In genomic region chr13:23979361-23980159, GRCh38 we compare ENCODE assay signal across 8 cellular contexts.
DNase-seq lines count a peak whose midpoint lies in the region; ATAC-seq, FAIRE-seq and TF ChIP-seq lines count a peak whose summit lies in the region.

No MANE protein-coding gene starts in this region.

- H3K36me3 ChIP-seq in gastroesophageal sphincter (no peaks in the 10 kb centered on the region), neural cell (ENCODE audit: insufficient read depth, low read length) (no peaks in the 10 kb centered on the region), uterus (no peaks in the 10 kb centered on the region)

- H3K4me2 ChIP-seq in A549 (peak overlapping the region; percentile 91), neural cell (ENCODE audit: low read length) (peak overlapping the region; percentile 77)

- H3F3A ChIP-seq in neural cell (ENCODE audit: insufficient read depth, low read length, poor library complexity, severe bottlenecking): no peaks in the 10 kb centered on the region

- peaks cover 10% of the 10 kb centered on the region for H3K4me1 Mint-ChIP-seq in activated naive CD8-positive, alpha-beta T cell (ENCODE audit: low read depth)

- no peaks in the 10 kb centered on the region for H3K9me2 ChIP-seq in neural cell (ENCODE audit: insufficient read depth, low read length)

- TF ChIP-seq CTCF in A549 (IDR thresholded peaks at IDR 0.05) (no peak), gastroesophageal sphincter (IDR thresholded peaks at IDR 0.05) (no peak), neural cell (IDR thresholded peaks at IDR 0.05; ENCODE audit: poor library complexity, severe bottlenecking) (no peak), uterus (IDR thresholded peaks at IDR 0.05) (no peak)

- H3K27me3 ChIP-seq in gastroesophageal sphincter: no peaks in the 10 kb centered on the region
- no peaks in the 10 kb centered on the region for H3K27me3 ChIP-seq in neural cell (ENCODE audit: insufficient read depth, low read depth, low read length)
- H3K27me3 ChIP-seq in uterus: no peaks in the 10 kb centered on the region

- H3K27ac ChIP-seq in A549: peak overlapping the region in 1 of 2 experiments; percentile 44; a peak in 3 of 6 replicates
- H3K27ac ChIP-seq in gastroesophageal sphincter: peak overlapping the region in 3 of 4 donors; percentile 27 to 67 (median 59)
- H3K27ac ChIP-seq in neural cell (ENCODE audit: low read length): peak overlapping the region; percentile 69
- peak overlapping the region; percentile 60 to 71 for H3K27ac ChIP-seq in uterus

- H3K36me3 Mint-ChIP-seq in activated naive CD8-positive, alpha-beta T cell: no peaks in the 10 kb centered on the region

- DNase-seq in A549 (ENCODE audit: low read depth in 1 of 2, low spot score in 1 of 2): peak; percentile 4 to 15
- DNase-seq in GM12891 (ENCODE audit: insufficient read length, low spot score): peak; percentile 55
- peak; percentile 51 for DNase-seq in NCI-H69 (lab: John Stamatoyannopoulos, UW)
- DNase-seq in uterus: peak; percentile 79 to 80

- POLR2A ChIA-PET in A549 (lab: Yijun Ruan, JAX): no interaction called here

- peaks cover 10% of the 10 kb centered on the region for H3K79me2 ChIP-seq in neural cell (replicated peaks; ENCODE audit: insufficient read depth, low read length)

- H3K4me3 ChIP-seq in A549 (peak overlapping the region; percentile 40), gastroesophageal sphincter (peak overlapping the region; percentile 36 to 58), neural cell (ENCODE audit: low read length) (peak overlapping the region; percentile 93), uterus (peak overlapping the region; percentile 50 to 67)

- H4K20me1 ChIP-seq in neural cell (ENCODE audit: insufficient read depth): no peaks in the 10 kb centered on the region

- peak overlapping the region; percentile 63 for H2AFZ ChIP-seq in neural cell (ENCODE audit: low read depth, low read length)

- intact Hi-C loops in uterus (cut with DNase I; ENCODE audit: low total_unique reads): no loop called here

- TF ChIP-seq RAD21 in A549 (conservative IDR thresholded peaks at IDR 0.05 in 1 of 2, IDR thresholded peaks at IDR 0.05 in 1 of 2) (no peak), neural cell (conservative IDR thresholded peaks at IDR 0.05) (no peak)

- no peaks in the 10 kb centered on the region for H3K9me3 ChIP-seq in A549
- H3K9me3 ChIP-seq in gastroesophageal sphincter: no peaks in the 10 kb centered on the region
- H3K9me3 ChIP-seq in neural cell (ENCODE audit: low read length): no peaks in the 10 kb centered on the region
- no peaks in the 10 kb centered on the region for H3K9me3 ChIP-seq in uterus

- FAIRE-seq in A549 (lab: Jason Lieb, UNC): no peak
- peak; percentile 51 for FAIRE-seq in GM12891 (lab: Jason Lieb, UNC)

- 8% methylated on average over 17 of the region's 43 CpGs for WGBS in A549 (ENCODE audit: missing lambda C conversion rate)
- 3% methylated on average over 10 of the region's 43 CpGs; no CpG with 5 or more reads in 1 of the 2 donors for WGBS in gastroesophageal sphincter (ENCODE audit: low coverage in 1 of 2), 2 donors

- ATAC-seq in A549: peak; percentile 86 to 92
- peak; percentile 54 for ATAC-seq in HG02870 (IDR thresholded peaks at IDR 0.05; ENCODE audit: unreplicated experiment)
- peak; percentile 82 for ATAC-seq in gastroesophageal sphincter

- no peak for TF ChIP-seq POLR2A in A549 (IDR thresholded peaks at IDR 0.05; ENCODE audit: low read length)
- TF ChIP-seq POLR2A in GM12891 (IDR thresholded peaks at IDR 0.05; ENCODE audit: low read depth, low read length): no peak
- no peak for TF ChIP-seq POLR2A in gastroesophageal sphincter (IDR thresholded peaks at IDR 0.05)
- TF ChIP-seq POLR2A in uterus (IDR thresholded peaks at IDR 0.05): no peak

- peak overlapping the region; percentile 54 for H3K27ac Mint-ChIP-seq in activated naive CD8-positive, alpha-beta T cell

- H3K9me3 Mint-ChIP-seq in activated naive CD8-positive, alpha-beta T cell (ENCODE audit: low read depth): no peaks in the 10 kb centered on the region

- H3K4me3 Mint-ChIP-seq in activated naive CD8-positive, alpha-beta T cell: peak overlapping the region; percentile 91

- H3K9ac ChIP-seq in neural cell (ENCODE audit: low read length): peak overlapping the region; percentile 79

- CTCF ChIA-PET in A549 (lab: Yijun Ruan, JAX): interaction anchor here (0.6 kb wide), 1 partner anchor 447 kb away, joined by 3 read pairs; no protein-coding TSS in a partner anchor

- H3K4me1 ChIP-seq in A549 (no peaks in the 10 kb centered on the region), gastroesophageal sphincter (peaks cover 0 to 22% (median 0%) of the 10 kb centered on the region in 3 donors), uterus (no peaks in the 10 kb centered on the region)

- H3K27me3 Mint-ChIP-seq in activated naive CD8-positive, alpha-beta T cell: peaks cover 8% of the 10 kb centered on the region

- no peak for TF ChIP-seq EP300 in A549 (IDR thresholded peaks at IDR 0.05)
- no peak for TF ChIP-seq EP300 in gastroesophageal sphincter (IDR thresholded peaks at IDR 0.05)
- TF ChIP-seq EP300 in neural cell (conservative IDR thresholded peaks at IDR 0.05; ENCODE audit: poor library complexity, severe bottlenecking): no peak

TF ChIP-seq in A549, 52 proteins besides CTCF, POLR2A, EP300 and RAD21 (continues in another document):
- TF ChIP-seq RCOR1 (IDR thresholded peaks at IDR 0.05; ENCODE audit: low read depth, low read length) (no peak), RARB (CRISPR knock-in tag; IDR thresholded peaks at IDR 0.05) (no peak), HES2 (IDR thresholded peaks at IDR 0.05) (no peak), PBX3 (IDR thresholded peaks at IDR 0.05) (no peak), MAFK (IDR thresholded peaks at IDR 0.05; ENCODE audit: partially characterized antibody) (no peak), FOXS1 (CRISPR knock-in tag; IDR thresholded peaks at IDR 0.05) (no peak), EHMT2 (IDR thresholded peaks at IDR 0.05; ENCODE audit: low read depth) (no peak), NFE2L2 (conservative IDR thresholded peaks at IDR 0.05; ENCODE audit: low read length) (no peak)

TF ChIP-seq in GM12891, 5 proteins besides CTCF, POLR2A, EP300 and RAD21:
- TF ChIP-seq POU2F2 (IDR thresholded peaks at IDR 0.05; ENCODE audit: low read depth, low read length) (peak; percentile 69; the same call in 1 of the 2 replicates), TAF1 (IDR thresholded peaks at IDR 0.05; ENCODE audit: low read depth, low read length) (no peak), SPI1 (IDR thresholded peaks at IDR 0.05; ENCODE audit: low read depth, low read length) (no peak)

TF ChIP-seq in neural cell, 6 proteins besides CTCF, POLR2A, EP300 and RAD21:
- TF ChIP-seq SMC3 (conservative IDR thresholded peaks at IDR 0.05; ENCODE audit: poor library complexity): no peak
- TF ChIP-seq MXI1 (conservative IDR thresholded peaks at IDR 0.05; ENCODE audit: poor library complexity, severe bottlenecking): peak; percentile 6

Comparison
In these comparisons a context has a peak if more than half of its experiments do, and no peak if none do; other contexts are left out.
1. DNase-seq: peak in every context shown above with its lines; median percentile 80 in uterus; 55 in GM12891; 51 in NCI-H69; 10 in A549.
2. H3K4me3 ChIP-seq: peak in every context shown above with its lines; median percentile 93 in neural cell; 58 in uterus; 47 in gastroesophageal sphincter; 40 in A549.